37 cellular contexts compared by ENCODE assay signal in genomic region chr7:97857544-97857943, GRCh38. TPM values are rescaled to one million over a fixed set of nuclear protein-coding genes. Genes with fewer than 3 reads are reported as not detected.
DNase-seq lines count a peak whose midpoint lies in the region; ATAC-seq, FAIRE-seq and TF ChIP-seq lines count a peak whose summit lies in the region.
"Had no signal": no experiment of that assay in that cellular context is flagged by ENCODE, and none has a peak within 500 bp of the region (broad histone marks: within the 10 kb centered on the region; RNA-seq: fewer than 3 reads in every experiment).

No MANE protein-coding gene starts in this region.

- ATAC-seq in activated T-cell treated with anti-CD3 and anti-CD28 coated beads, Interleukin-2, amount 50 U/mL, for 72 hours (replicated peaks in 1 of 2) = no peak
- ATAC-seq in HepG2 (no peak), right lobe of liver (no peak), WTC11 (no peak), K562 (no peak)
- ATAC-seq: A549; CD8-positive, alpha-beta T cell had no signal

- H3K4ac ChIP-seq in neuronal stem cell (ENCODE audit: low read length) = no peak overlapping the region

- in situ Hi-C loops in HepG2 (cut with HindIII; ENCODE audit: extremely low pct_ligation_motif_present, low pct_unique_long_range_greater_than_20kb) = no loop called here
- in situ Hi-C loops in K562 (cut with MboI) = no loop called here

- POLR2A ChIA-PET in HepG2 (lab: Yijun Ruan, JAX) = no interaction called here
- POLR2A ChIA-PET in WTC11 (lab: Charles Lee) = interaction anchor here (1.0 to 1.4 kb wide), 2 partner anchors 8 to 15 kb away, joined by 3 to 4 read pairs; partner anchors contain the start of gene ASNS
- POLR2A ChIA-PET in K562 (lab: Yijun Ruan, JAX) = no interaction called here

- no peak for TF ChIP-seq POLR2A in HepG2 (IDR thresholded peaks at IDR 0.05; ENCODE audit: insufficient read depth in 1 of 2, low read depth in 2 of 2, low read length in 2 of 2)
- no peak for TF ChIP-seq POLR2A in right lobe of liver (IDR thresholded peaks at IDR 0.05)
- no peak for TF ChIP-seq POLR2A in K562 (conservative IDR thresholded peaks at IDR 0.05)

- 87% methylated on average over 5 of the region's 5 CpGs for WGBS in HepG2 (ENCODE audit: low lambda C conversion rate)
- WGBS in right lobe of liver (ENCODE audit: insufficient coverage, low coverage, low lambda C conversion rate, missing lambda C conversion rate) = 58% methylated on average over 5 of the region's 5 CpGs
- WGBS in K562 (ENCODE audit: insufficient coverage, low coverage, missing lambda C conversion rate) = 70% methylated on average over 3 of the region's 5 CpGs
- no CpG with 5 or more reads among the region's 5 CpGs for WGBS in neuronal stem cell (ENCODE audit: extremely low coverage in 2 of 2, insufficient read length in 2 of 2, insufficient replicate concordance in 1 of 2), 2 donors

- BruUV-seq in HepG2 (replicated peaks; lab: Mats Ljungman, UMichigan) = no TSS peak
- no TSS peak for BruUV-seq in K562 (replicated peaks; lab: Mats Ljungman, UMichigan)

- no peak overlapping the region for H3K23ac ChIP-seq in neuronal stem cell (ENCODE audit: low read depth, low read length, poor library complexity)

- H3K79me1 ChIP-seq in neuronal stem cell (ENCODE audit: low read depth, low read length) = no peaks in the 10 kb centered on the region

- H3K27ac Mint-ChIP-seq in activated T-cell treated with anti-CD3 and anti-CD28 coated beads, Interleukin-2, amount 50 U/mL, for 72 hours = peak overlapping the region; percentile 55
- no peak overlapping the region for H3K27ac Mint-ChIP-seq in WTC11
- H3K27ac Mint-ChIP-seq: B cell; CD14-positive monocyte; CD4-positive, alpha-beta memory T cell; CD4-positive, alpha-beta T cell; CD8-positive, alpha-beta T cell had no signal

- intact Hi-C loops in HepG2 (cut with micrococcal nuclease; ENCODE audit: unreplicated experiment) = no loop called here
- intact Hi-C loops in right lobe of liver (cut with DNase I) = no loop called here
- intact Hi-C loops in K562 (cut with micrococcal nuclease) = no loop called here

- H3K9ac ChIP-seq in HepG2 (ENCODE audit: insufficient read depth, low read depth, low read length) (no peak overlapping the region), K562 (ENCODE audit: insufficient read depth in 1 of 2, low read depth in 2 of 2, low read length in 2 of 2) (no peak overlapping the region), neuronal stem cell (ENCODE audit: low read depth, low read length, poor library complexity) (no peak overlapping the region)
- H3K9ac ChIP-seq: BLaER1; BLaER1 treated with 17β-estradiol and CSF1 and Interleukin-3, amounts not matched to agents 10 nM and 100 nM had no signal

- H3K27me3 ChIP-seq in HepG2 (ENCODE audit: control insufficient read depth in 1 of 2, insufficient read depth in 2 of 2, low read length in 2 of 2) (no peaks in the 10 kb centered on the region), right lobe of liver (no peaks in the 10 kb centered on the region), K562 (ENCODE audit: control insufficient read depth in 2 of 2, insufficient read depth in 2 of 2, low read length in 2 of 2) (no peaks in the 10 kb centered on the region), neuronal stem cell (ENCODE audit: control insufficient read depth in 3 of 3, insufficient read depth in 3 of 3, low read depth in 1 of 3, low read length in 3 of 3) (no peaks in the 10 kb centered on the region)
- H3K27me3 ChIP-seq: BE2C; BLaER1; BLaER1 treated with 17β-estradiol and CSF1 and Interleukin-3, amounts not matched to agents 10 nM and 100 nM had no signal

- TF ChIP-seq CTCF in HepG2 (CRISPR knock-in tag; IDR thresholded peaks at IDR 0.05) (no peak), right lobe of liver (IDR thresholded peaks at IDR 0.05) (no peak), WTC11 (IDR thresholded peaks at IDR 0.05) (no peak), K562 (IDR thresholded peaks at IDR 0.05 in 2 of 3, conservative IDR thresholded peaks at IDR 0.05 in 1 of 3; ENCODE audit: insufficient read depth in 2 of 3, low read depth in 1 of 3, low read length in 3 of 3) (no peak)

- H3K9me1 ChIP-seq in K562 (ENCODE audit: control insufficient read depth, insufficient read depth, low read length) = no peaks in the 10 kb centered on the region

- no peak overlapping the region for H2BK15ac ChIP-seq in neuronal stem cell (ENCODE audit: low read length)

- no peak overlapping the region for H3K14ac ChIP-seq in neuronal stem cell (ENCODE audit: low read length)

- H2BK12ac ChIP-seq in neuronal stem cell (ENCODE audit: low read length) = no peak overlapping the region

- no peaks in the 10 kb centered on the region; the same call in 1 of the 2 replicates for H4K20me1 ChIP-seq in HepG2 (ENCODE audit: insufficient read depth, low read length)
- H4K20me1 ChIP-seq in K562 (replicated peaks; ENCODE audit: control insufficient read depth, insufficient read depth, low read length) = no peaks in the 10 kb centered on the region
- H4K20me1 ChIP-seq: BLaER1; BLaER1 treated with 17β-estradiol and CSF1 and Interleukin-3, amounts not matched to agents 10 nM and 100 nM had no signal

- H4K91ac ChIP-seq in neuronal stem cell (ENCODE audit: low read depth, low read length, poor library complexity) = no peak overlapping the region

- H4K8ac ChIP-seq in neuronal stem cell (ENCODE audit: low read depth, low read length) = no peak overlapping the region

- TF ChIP-seq EP300 in HepG2 (IDR thresholded peaks at IDR 0.05; ENCODE audit: low read depth in 2 of 2, low read length in 2 of 2) (no peak), HepG2 (CRISPR knock-in tag; IDR thresholded peaks at IDR 0.05; ENCODE audit: borderline replicate concordance) (no peak), K562 (IDR thresholded peaks at IDR 0.05; ENCODE audit: low read length) (no peak)

- H2AFZ ChIP-seq in HepG2 (ENCODE audit: low read length) (no peak overlapping the region), K562 (ENCODE audit: low read depth, low read length) (no peak overlapping the region), neuronal stem cell (ENCODE audit: low read length) (no peak overlapping the region)

- H3K9me3 Mint-ChIP-seq in activated T-cell treated with anti-CD3 and anti-CD28 coated beads, Interleukin-2, amount 50 U/mL, for 72 hours = no peaks in the 10 kb centered on the region
- H3K9me3 Mint-ChIP-seq in WTC11 = no peaks in the 10 kb centered on the region
- H3K9me3 Mint-ChIP-seq: CD14-positive monocyte; CD4-positive, alpha-beta memory T cell; CD4-positive, alpha-beta T cell; CD4-positive, CD25-positive, alpha-beta regulatory T cell; CD8-positive, alpha-beta memory T cell; CD8-positive, alpha-beta T cell had no signal

- H3K36me3 ChIP-seq in HepG2 (replicated peaks in 1 of 2; ENCODE audit: control insufficient read depth in 1 of 2, insufficient read depth in 2 of 2, low read length in 2 of 2) = peaks cover 6 to 87% of the 10 kb centered on the region in 2 experiments
- H3K36me3 ChIP-seq in right lobe of liver = no peaks in the 10 kb centered on the region
- H3K36me3 ChIP-seq in K562 (ENCODE audit: control insufficient read depth, insufficient read depth, low read length) = peaks cover 81% of the 10 kb centered on the region
- H3K36me3 ChIP-seq in neuronal stem cell (replicated peaks in 1 of 2; ENCODE audit: control insufficient read depth in 2 of 2, insufficient read depth in 2 of 2, low read length in 2 of 2) = peaks cover 4 to 92% of the 10 kb centered on the region in 2 donors

- no peak overlapping the region for H3K4me3 Mint-ChIP-seq in activated T-cell treated with anti-CD3 and anti-CD28 coated beads, Interleukin-2, amount 50 U/mL, for 72 hours
- H3K4me3 Mint-ChIP-seq in WTC11 = no peak overlapping the region
- H3K4me3 Mint-ChIP-seq: B cell; CD14-positive monocyte; CD4-positive, alpha-beta memory T cell; CD4-positive, alpha-beta T cell; CD4-positive, CD25-positive, alpha-beta regulatory T cell; CD8-positive, alpha-beta memory T cell; CD8-positive, alpha-beta T cell had no signal

- H3K4me3 ChIP-seq in HepG2 (replicated peaks in 1 of 3; ENCODE audit: insufficient read depth in 1 of 3, low read depth in 2 of 3, low read length in 3 of 3) (no peak overlapping the region), right lobe of liver (no peak overlapping the region), K562 (no peak overlapping the region), neuronal stem cell (ENCODE audit: low read length in 2 of 2) (no peak overlapping the region)
- H3K4me3 ChIP-seq: A549; BLaER1; BLaER1 treated with 17β-estradiol and CSF1 and Interleukin-3, amounts not matched to agents 10 nM and 100 nM had no signal

- H2BK5ac ChIP-seq in neuronal stem cell (ENCODE audit: low read length) = no peak overlapping the region

- no peaks in the 10 kb centered on the region for H3K79me2 ChIP-seq in HepG2 (ENCODE audit: insufficient read depth, low read length)
- H3K79me2 ChIP-seq in K562 (ENCODE audit: control insufficient read depth, insufficient read depth, low read length) = no peaks in the 10 kb centered on the region; the same call in 2 of the 3 replicates

- no peak overlapping the region for H2AK5ac ChIP-seq in neuronal stem cell (ENCODE audit: low read depth, low read length)

- no peaks in the 10 kb centered on the region for H3K9me3 ChIP-seq in HepG2 (ENCODE audit: low read length)
- no peaks in the 10 kb centered on the region for H3K9me3 ChIP-seq in right lobe of liver
- H3K9me3 ChIP-seq in K562 (replicated peaks; ENCODE audit: control insufficient read depth, insufficient read depth, low read depth, low read length) = no peaks in the 10 kb centered on the region
- H3K9me3 ChIP-seq in neuronal stem cell (replicated peaks in 1 of 2; ENCODE audit: control insufficient read depth in 2 of 2, insufficient read depth in 1 of 2, low read depth in 1 of 2, low read length in 2 of 2) = no peaks in the 10 kb centered on the region
- H3K9me3 ChIP-seq: A549; BE2C; BLaER1; BLaER1 treated with 17β-estradiol and CSF1 and Interleukin-3, amounts not matched to agents 10 nM and 100 nM; Caco-2 had no signal

- TF ChIP-seq RAD21 in HepG2 (CRISPR knock-in tag; IDR thresholded peaks at IDR 0.05) = no peak
- TF ChIP-seq RAD21 in K562 (CRISPR knock-in tag; conservative IDR thresholded peaks at IDR 0.05 in 1 of 2, IDR thresholded peaks at IDR 0.05 in 1 of 2) = no peak

- H3K27me3 Mint-ChIP-seq in activated T-cell treated with anti-CD3 and anti-CD28 coated beads, Interleukin-2, amount 50 U/mL, for 72 hours (ENCODE audit: low read depth) = no peaks in the 10 kb centered on the region
- no peaks in the 10 kb centered on the region for H3K27me3 Mint-ChIP-seq in WTC11 (ENCODE audit: low read depth)
- H3K27me3 Mint-ChIP-seq: B cell; CD4-positive, alpha-beta memory T cell; CD4-positive, alpha-beta T cell; CD4-positive, CD25-positive, alpha-beta regulatory T cell; CD8-positive, alpha-beta memory T cell had no signal

- no peak for DNase-seq in activated T-cell treated with anti-CD3 and anti-CD28 coated beads, Interleukin-2, amount 50 U/mL, for 72 hours
- no peak for DNase-seq in activated T-cell treated with anti-CD3 and anti-CD28 coated beads, Interleukin-2, amount 50 U/mL, for 48 hours
- DNase-seq in HepG2 (ENCODE audit: low spot score) (no peak), right lobe of liver (no peak), WTC11 (ENCODE audit: low spot score) (no peak), K562 (ENCODE audit: extremely low read depth in 1 of 4, low spot score in 3 of 4) (no peak), NCI-H510A (lab: John Stamatoyannopoulos, UW) (no peak), neuronal stem cell (ENCODE audit: low spot score) (no peak)
- DNase-seq: 8988T; ACHN; AML-193; BE2C; C1 segment of cervical spinal cord; Caco-2; Calu3; CD4-positive, alpha-beta memory T cell; CD4-positive, alpha-beta T cell; CD4-positive, CD25-positive, alpha-beta regulatory T cell; CD8-positive, alpha-beta memory T cell; COR-L47; DMS 273 treated with DMSO at 0.1 percent for 48 hours; DMS153; DMS53; DMS79; DMS79 treated with DMSO at 0.1 percent for 48 hours; DND-41; EL had no signal

- H3K27ac ChIP-seq in HepG2 (ENCODE audit: extremely low read length, insufficient read depth, low read length) (no peak overlapping the region), right lobe of liver (no peak overlapping the region), K562 (ENCODE audit: extremely low read depth, low read depth, low read length) (no peak overlapping the region), neuronal stem cell (replicated peaks; ENCODE audit: low read length) (no peak overlapping the region)
- H3K27ac ChIP-seq: 22Rv1; A549; BLaER1; BLaER1 treated with 17β-estradiol and CSF1 and Interleukin-3, amounts not matched to agents 10 nM and 100 nM; C4-2B had no signal

- H3K4me2 ChIP-seq in HepG2 (ENCODE audit: low read depth, low read length) (no peak overlapping the region), K562 (ENCODE audit: insufficient read depth, low read length) (no peak overlapping the region), neuronal stem cell (ENCODE audit: insufficient read depth, low read length, poor library complexity, severe bottlenecking) (no peak overlapping the region)
- H3K4me2 ChIP-seq: A549; BLaER1; BLaER1 treated with 17β-estradiol and CSF1 and Interleukin-3, amounts not matched to agents 10 nM and 100 nM had no signal

- FAIRE-seq in HepG2 (lab: Jason Lieb, UNC) (no peak), K562 (lab: Jason Lieb, UNC) (no peak)
- FAIRE-seq: A204.1, A549, D721Med had no signal

- H3K36me3 Mint-ChIP-seq in activated T-cell treated with anti-CD3 and anti-CD28 coated beads, Interleukin-2, amount 50 U/mL, for 72 hours (ENCODE audit: insufficient read depth in 2 of 2) = peaks cover 18 to 57% of the 10 kb centered on the region in 2 donors
- peaks cover 54% of the 10 kb centered on the region for H3K36me3 Mint-ChIP-seq in WTC11
- H3K36me3 Mint-ChIP-seq: CD14-positive monocyte had no signal

- CTCF ChIA-PET in HepG2 (lab: Yijun Ruan, JAX; ENCODE audit: low intra/inter-chr PET ratio, low total read pairs) (no interaction called here), WTC11 (lab: Charles Lee) (no interaction called here), K562 (lab: Yijun Ruan, JAX; ENCODE audit: low intra/inter-chr PET ratio) (interaction anchor here (0.6 kb wide), 1 partner anchor 12 kb away, joined by 3 read pairs; no protein-coding TSS in a partner anchor)

- H3K4me1 ChIP-seq in HepG2 (ENCODE audit: insufficient read depth, low read length) (no peaks in the 10 kb centered on the region), right lobe of liver (no peaks in the 10 kb centered on the region), K562 (replicated peaks in 1 of 2; ENCODE audit: control insufficient read depth in 2 of 2, insufficient read depth in 2 of 2, low read length in 2 of 2) (no peaks in the 10 kb centered on the region), neuronal stem cell (ENCODE audit: control insufficient read depth in 2 of 2, insufficient read depth in 1 of 2, low read depth in 1 of 2, low read length in 2 of 2) (no peaks in the 10 kb centered on the region)
- H3K4me1 ChIP-seq: A549; BE2C; BLaER1; BLaER1 treated with 17β-estradiol and CSF1 and Interleukin-3, amounts not matched to agents 10 nM and 100 nM; Caco-2 had no signal

- H2BK120ac ChIP-seq in neuronal stem cell (ENCODE audit: low read depth, low read length) = no peak overlapping the region

- peaks cover 4% of the 10 kb centered on the region for H3K4me1 Mint-ChIP-seq in activated T-cell treated with anti-CD3 and anti-CD28 coated beads, Interleukin-2, amount 50 U/mL, for 72 hours (ENCODE audit: low read depth)
- H3K4me1 Mint-ChIP-seq in WTC11 = no peaks in the 10 kb centered on the region
- H3K4me1 Mint-ChIP-seq: B cell; CD14-positive monocyte; CD4-positive, alpha-beta memory T cell; CD8-positive, alpha-beta memory T cell had no signal

- no peak overlapping the region for H3K18ac ChIP-seq in neuronal stem cell (ENCODE audit: low read length)

RNA-seq across cellular contexts. Expression of gene ASNS, which starts 14.7 kb away (rescaled TPM):
- total RNA-seq in activated T-cell treated with anti-CD3 and anti-CD28 coated beads, Interleukin-2, amount 50 U/mL, for 72 hours = 100 to 1,000 TPM; 338 to 383 TPM
- total RNA-seq in HepG2 (2016; rRNA removed; fragmentation: Illumina TruSeq; extraction: Trizol) (55.0 and 81.9 TPM in 2 replicates), right lobe of liver (10 to 100 TPM in 2 of 6 experiments, 1 to 10 TPM in 3, under 1 TPM in 1; 0.33 to 14.5 (median 3.3) TPM), WTC11 (2021) (71.3 to 111 TPM (median 74.5 TPM) in 3 replicates), K562 (2014; rRNA removed) (110 and 116 TPM in 2 replicates), K562 (2014; rRNA removed; fragmentation: Illumina TruSeq; extraction: Trizol) (195 and 236 TPM in 2 replicates), K562 (2015; rRNA removed; fragmentation: Illumina TruSeq; extraction: Trizol) (36.0 and 42.1 TPM in 2 replicates), K562 (2021) (208 and 215 TPM in 2 replicates)
- 4.0 and 4.5 TPM in 2 replicates for total RNA-seq in HepG2 (2016; cell fraction: cytosol; rRNA removed; fragmentation: Illumina TruSeq; extraction: Trizol; ENCODE audit: low read depth)
- total RNA-seq in HepG2 (2016; cell fraction: insoluble cytoplasmic fraction; rRNA removed; fragmentation: Illumina TruSeq; extraction: Trizol) = 52.7 and 82.1 TPM in 2 replicates
- total RNA-seq in HepG2 (2016; cell fraction: membrane; rRNA removed; fragmentation: Illumina TruSeq; extraction: Trizol) = 8.8 and 12.5 TPM in 2 replicates
- total RNA-seq in HepG2 (2016; cell fraction: nucleus; rRNA removed; fragmentation: Illumina TruSeq; extraction: Trizol) = 30.4 and 40.7 TPM in 2 replicates
- polyA plus RNA-seq in HepG2 (2011; rRNA removed) (74.8 and 75.1 TPM in 2 replicates), K562 (2011; rRNA removed) (127 and 129 TPM in 2 replicates), K562 (2014; fragmentation: Illumina TruSeq; extraction: Trizol) (345 and 354 TPM in 2 replicates), K562 (2014; fragmentation: Nextera tagmentation; extraction: Ambion mirVana) (100 to 1,000 TPM; 232 to 268 TPM), K562 (2014; rRNA removed) (261 and 331 TPM in 2 replicates)
- polyA plus RNA-seq in HepG2 (2011; cell fraction: cytosol; rRNA removed) = 43.8 and 55.1 TPM in 2 replicates
- 148 and 171 TPM in 2 replicates for polyA plus RNA-seq in HepG2 (2011; cell fraction: nucleus; rRNA removed)
- 152 and 252 TPM in 2 replicates for polyA plus RNA-seq in HepG2 (2012)
- 1.6 and 3.1 TPM in 2 replicates for polyA plus RNA-seq in HepG2 (2016; cell fraction: cytosol; fragmentation: Illumina TruSeq; extraction: Trizol; ENCODE audit: low read depth)
- polyA plus RNA-seq in HepG2 (2016; cell fraction: insoluble cytoplasmic fraction; fragmentation: Illumina TruSeq; extraction: Trizol; ENCODE audit: low read depth) = 84.7 and 95.8 TPM in 2 replicates
- polyA plus RNA-seq in HepG2 (2016; cell fraction: membrane; fragmentation: Illumina TruSeq; extraction: Trizol; ENCODE audit: low read depth) = 7.6 and 7.9 TPM in 2 replicates
- 58.4 and 65.6 TPM in 2 replicates for polyA plus RNA-seq in HepG2 (2016; cell fraction: nucleus; fragmentation: Illumina TruSeq; extraction: Trizol; ENCODE audit: insufficient read depth, low read depth)
- 51.6 and 135 TPM in 2 replicates for polyA minus RNA-seq in HepG2 (2011; rRNA and poly(A)+ RNA removed; ENCODE audit: low replicate concordance)
- polyA minus RNA-seq in HepG2 (2011; cell fraction: cytosol; rRNA and poly(A)+ RNA removed) = 59.9 and 77.4 TPM in 2 replicates
- 95.3 and 105 TPM in 2 replicates for polyA minus RNA-seq in HepG2 (2011; cell fraction: nucleus; rRNA and poly(A)+ RNA removed)
- total RNA-seq in K562 (2011; cell fraction: chromatin; rRNA removed; ENCODE audit: low replicate concordance) = 152 and 366 TPM in 2 replicates
- total RNA-seq in K562 (2011; cell fraction: nucleolus; rRNA removed) = 72.2 and 86.7 TPM in 2 replicates
- total RNA-seq in K562 (2011; cell fraction: nucleoplasm; rRNA removed) = 180 and 190 TPM in 2 replicates
- polyA plus RNA-seq in K562 (2011; cell fraction: cytosol; rRNA removed) = 50.5 and 79.9 TPM in 2 replicates
- 142 and 195 TPM in 2 replicates for polyA plus RNA-seq in K562 (2011; cell fraction: nucleus; rRNA removed)
- polyA plus RNA-seq in K562 (2012) = 92.6 and 745 TPM in 2 replicates
- 134 and 171 TPM in 2 replicates for polyA minus RNA-seq in K562 (2011; rRNA and poly(A)+ RNA removed)
- 42.9 and 53.7 TPM in 2 replicates for polyA minus RNA-seq in K562 (2011; cell fraction: cytosol; rRNA and poly(A)+ RNA removed)
- 36.8 and 107 TPM in 2 replicates for polyA minus RNA-seq in K562 (2011; cell fraction: nucleus; rRNA and poly(A)+ RNA removed)
- 31.8 TPM for polyA plus RNA-seq in neuronal stem cell (2013, experiment 1 of 2)
- 30.5 TPM for polyA plus RNA-seq in neuronal stem cell (2013, experiment 2 of 2)
